19 cellular contexts compared by ENCODE assay signal in the genomic region with DNA sequence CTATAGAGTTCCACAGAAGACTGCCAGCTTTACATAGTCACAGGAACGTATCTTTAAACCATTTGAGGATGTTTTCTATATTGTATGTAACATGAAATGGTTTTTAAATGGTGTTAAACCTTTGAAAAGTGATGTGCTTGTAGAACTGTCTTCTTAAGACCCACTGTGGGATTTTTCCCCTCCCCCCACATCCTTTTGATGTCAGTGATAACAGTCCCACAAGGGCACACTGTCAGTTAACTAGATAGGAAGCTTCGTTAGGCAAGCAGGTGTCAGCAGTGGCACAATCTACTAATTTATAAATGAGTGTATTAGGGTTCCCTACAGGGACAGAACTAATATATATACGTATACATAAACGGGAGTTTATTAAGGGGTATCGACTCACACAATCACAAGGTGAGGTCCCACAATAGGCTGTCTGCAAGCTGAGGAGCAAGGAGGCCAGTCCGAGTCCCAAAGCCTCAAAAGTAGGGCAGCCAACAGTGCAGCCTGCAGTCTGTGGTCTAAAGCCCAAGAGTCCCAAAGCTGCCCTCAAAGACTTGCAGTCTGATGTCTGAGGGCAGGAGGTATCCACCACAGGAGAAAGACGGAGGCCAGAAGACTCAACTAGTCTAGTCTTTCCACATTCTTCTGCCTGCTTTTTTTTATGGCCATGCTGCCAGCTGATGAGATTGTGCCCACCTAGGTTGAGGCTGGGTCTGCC. TPM values are rescaled to one million over a fixed set of nuclear protein-coding genes. Genes with fewer than 3 reads are reported as not detected.
DNase-seq lines count a peak whose midpoint lies in the region; ATAC-seq and TF ChIP-seq lines count a peak whose summit lies in the region.
"Had no signal": no experiment of that assay in that cellular context is flagged by ENCODE, and none has a peak within 500 bp of the region (broad histone marks: within the 10 kb centered on the region; RNA-seq: fewer than 3 reads in every experiment).

No MANE protein-coding gene starts in this region.

- no peak for TF ChIP-seq CTCF in GM12865 (IDR thresholded peaks at IDR 0.05; ENCODE audit: insufficient read depth, low read depth, low read length, missing control alignments)

- H3K4me3 ChIP-seq in GM12865 (ENCODE audit: low read depth, low read length), result no peak overlapping the region
- H3K4me3 ChIP-seq: gastroesophageal sphincter, right atrium auricular region, uterus had no signal

- H3K9me3 Mint-ChIP-seq in activated CD4-positive, alpha-beta T cell treated with anti-CD3 and anti-CD28 coated beads, Interleukin-2, amount 10 ng/mL, durations not matched to agents 24 days and 14 days, result no peaks in the 10 kb centered on the region
- H3K9me3 Mint-ChIP-seq in effector memory CD8-positive, alpha-beta T cell, result no peaks in the 10 kb centered on the region

- intact Hi-C loops in activated CD4-positive, alpha-beta T cell treated with anti-CD3 and anti-CD28 coated beads, Interleukin-2, amount 10 ng/mL, durations not matched to agents 24 days and 14 days (cut with micrococcal nuclease), result loop anchor here (2.0 kb wide), 2 partner anchors 16 kb away; no protein-coding TSS in a partner anchor

- H3K27me3 Mint-ChIP-seq in activated CD4-positive, alpha-beta T cell treated with anti-CD3 and anti-CD28 coated beads, Interleukin-2, amount 10 ng/mL, durations not matched to agents 24 days and 14 days, result no peaks in the 10 kb centered on the region
- H3K27me3 Mint-ChIP-seq in effector memory CD8-positive, alpha-beta T cell, result no peaks in the 10 kb centered on the region

- H3K4me1 Mint-ChIP-seq in activated CD4-positive, alpha-beta T cell treated with anti-CD3 and anti-CD28 coated beads, Interleukin-2, amount 10 ng/mL, durations not matched to agents 24 days and 14 days, result peaks cover 24% of the 10 kb centered on the region
- H3K4me1 Mint-ChIP-seq in effector memory CD8-positive, alpha-beta T cell (ENCODE audit: low read depth in 2 of 2), result peaks cover 11% of the 10 kb centered on the region in 2 donors

- peak; percentile 81 for DNase-seq in activated CD4-positive, alpha-beta T cell treated with anti-CD3 and anti-CD28 coated beads, Interleukin-2, amount 10 ng/mL, durations not matched to agents 24 days and 14 days
- DNase-seq in activated CD4-positive, alpha-beta T cell treated with anti-CD3 and anti-CD28 coated beads for 1 hour, result no peak
- DNase-seq in GM12865 (ENCODE audit: low read depth) (peak; percentile 42), T-helper 9 cell (peak; percentile 24), germinal center (ENCODE audit: low spot score) (no peak), NCI-H2081 treated with DMSO at 0.1 percent for 48 hours (lab: John Stamatoyannopoulos, UW) (no peak)
- peak; percentile 31 to 38 (median 38) for DNase-seq in effector memory CD8-positive, alpha-beta T cell
- DNase-seq: DMS79 treated with DMSO at 0.1 percent for 48 hours, left colon, NCI-H1694 treated with DMSO at 0.1 percent for 48 hours, NCI-H510A, Right ventricle myocardium superior, uterus had no signal

- ATAC-seq in effector memory CD8-positive, alpha-beta T cell (replicated peaks), result peak; percentile 84
- ATAC-seq in HG02981 (IDR thresholded peaks at IDR 0.05; ENCODE audit: unreplicated experiment), result no peak
- ATAC-seq: gastroesophageal sphincter, HCT116, left colon had no signal

- peaks cover 2% of the 10 kb centered on the region for H3K36me3 Mint-ChIP-seq in activated CD4-positive, alpha-beta T cell treated with anti-CD3 and anti-CD28 coated beads, Interleukin-2, amount 10 ng/mL, durations not matched to agents 24 days and 14 days (ENCODE audit: low read depth)
- peaks cover 3% of the 10 kb centered on the region for H3K36me3 Mint-ChIP-seq in effector memory CD8-positive, alpha-beta T cell (ENCODE audit: insufficient read depth)

- peak overlapping the region; percentile 7 for H3K4me3 Mint-ChIP-seq in activated CD4-positive, alpha-beta T cell treated with anti-CD3 and anti-CD28 coated beads, Interleukin-2, amount 10 ng/mL, durations not matched to agents 24 days and 14 days
- H3K4me3 Mint-ChIP-seq in effector memory CD8-positive, alpha-beta T cell, result peak overlapping the region; percentile 49 to 67
- H3K4me3 Mint-ChIP-seq: CD14-positive monocyte had no signal

- peak overlapping the region; percentile 1 for H3K27ac Mint-ChIP-seq in activated CD4-positive, alpha-beta T cell treated with anti-CD3 and anti-CD28 coated beads, Interleukin-2, amount 10 ng/mL, durations not matched to agents 24 days and 14 days
- H3K27ac Mint-ChIP-seq in effector memory CD8-positive, alpha-beta T cell, result peak overlapping the region; percentile 67 to 82

RNA-seq across cellular contexts. Expression of gene HNRNPLL, which starts 23.8 kb away (rescaled TPM):
- 75.8 and 80.3 TPM in 2 replicates for total RNA-seq in activated CD4-positive, alpha-beta T cell treated with anti-CD3 and anti-CD28 coated beads, Interleukin-2, amount 10 ng/mL, durations not matched to agents 24 days and 14 days

RNA-seq across cellular contexts. Expression of gene GALM, which starts 39.4 kb away (rescaled TPM):
- 56.0 and 57.4 TPM in 2 replicates for total RNA-seq in activated CD4-positive, alpha-beta T cell treated with anti-CD3 and anti-CD28 coated beads, Interleukin-2, amount 10 ng/mL, durations not matched to agents 24 days and 14 days
- total RNA-seq: MCF 10A had no signal

Comparison
In these comparisons a context has a peak if more than half of its experiments do, and no peak if none do; other contexts are left out.
1. DNase-seq: peak in activated CD4-positive, alpha-beta T cell treated with anti-CD3 and anti-CD28 coated beads, Interleukin-2, amount 10 ng/mL, durations not matched to agents 24 days and 14 days (single experiment), GM12865 (single experiment), T-helper 9 cell (single experiment) and effector memory CD8-positive, alpha-beta T cell (3 of 3); none in activated CD4-positive, alpha-beta T cell treated with anti-CD3 and anti-CD28 coated beads for 1 hour (single experiment), germinal center (single experiment) and NCI-H2081 treated with DMSO at 0.1 percent for 48 hours (single experiment).